ENCODE assay signal across 1 cellular context in genomic region chr16:25707553-25707952, GRCh38.
TF ChIP-seq lines count a peak whose summit lies in the region.

No MANE protein-coding gene starts in this region.

TF ChIP-seq in K562, 482 proteins besides CTCF, POLR2A, EP300 and RAD21:
- peak; percentile 87 for TF ChIP-seq RBM25 (IDR thresholded peaks at IDR 0.05; ENCODE audit: low read depth, low read length, severe bottlenecking)
- TF ChIP-seq, protein P1, sequence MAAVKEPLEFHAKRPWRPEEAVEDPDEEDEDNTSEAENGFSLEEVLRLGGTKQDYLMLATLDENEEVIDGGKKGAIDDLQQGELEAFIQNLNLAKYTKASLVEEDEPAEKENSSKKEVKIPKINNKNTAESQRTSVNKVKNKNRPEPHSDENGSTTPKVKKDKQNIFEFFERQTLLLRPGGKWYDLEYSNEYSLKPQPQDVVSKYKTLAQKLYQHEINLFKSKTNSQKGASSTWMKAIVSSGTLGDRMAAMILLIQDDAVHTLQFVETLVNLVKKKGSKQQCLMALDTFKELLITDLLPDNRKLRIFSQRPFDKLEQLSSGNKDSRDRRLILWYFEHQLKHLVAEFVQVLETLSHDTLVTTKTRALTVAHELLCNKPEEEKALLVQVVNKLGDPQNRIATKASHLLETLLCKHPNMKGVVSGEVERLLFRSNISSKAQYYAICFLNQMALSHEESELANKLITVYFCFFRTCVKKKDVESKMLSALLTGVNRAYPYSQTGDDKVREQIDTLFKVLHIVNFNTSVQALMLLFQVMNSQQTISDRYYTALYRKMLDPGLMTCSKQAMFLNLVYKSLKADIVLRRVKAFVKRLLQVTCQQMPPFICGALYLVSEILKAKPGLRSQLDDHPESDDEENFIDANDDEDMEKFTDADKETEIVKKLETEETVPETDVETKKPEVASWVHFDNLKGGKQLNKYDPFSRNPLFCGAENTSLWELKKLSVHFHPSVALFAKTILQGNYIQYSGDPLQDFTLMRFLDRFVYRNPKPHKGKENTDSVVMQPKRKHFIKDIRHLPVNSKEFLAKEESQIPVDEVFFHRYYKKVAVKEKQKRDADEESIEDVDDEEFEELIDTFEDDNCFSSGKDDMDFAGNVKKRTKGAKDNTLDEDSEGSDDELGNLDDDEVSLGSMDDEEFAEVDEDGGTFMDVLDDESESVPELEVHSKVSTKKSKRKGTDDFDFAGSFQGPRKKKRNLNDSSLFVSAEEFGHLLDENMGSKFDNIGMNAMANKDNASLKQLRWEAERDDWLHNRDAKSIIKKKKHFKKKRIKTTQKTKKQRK (IDR thresholded peaks at IDR 0.05; ENCODE audit: borderline replicate concordance, low read depth, low read length): no peak
- TF ChIP-seq LEF1 (IDR thresholded peaks at IDR 0.05): no peak
- 0 out of 2 replicates have a peak, but pooled peaks have one; percentile 31 for TF ChIP-seq BCOR (IDR thresholded peaks at IDR 0.05)
- TF ChIP-seq SPI1 (IDR thresholded peaks at IDR 0.05; ENCODE audit: borderline replicate concordance, low read depth, low read length): no peak
